11 cellular contexts compared by ENCODE assay signal in the genomic region with DNA sequence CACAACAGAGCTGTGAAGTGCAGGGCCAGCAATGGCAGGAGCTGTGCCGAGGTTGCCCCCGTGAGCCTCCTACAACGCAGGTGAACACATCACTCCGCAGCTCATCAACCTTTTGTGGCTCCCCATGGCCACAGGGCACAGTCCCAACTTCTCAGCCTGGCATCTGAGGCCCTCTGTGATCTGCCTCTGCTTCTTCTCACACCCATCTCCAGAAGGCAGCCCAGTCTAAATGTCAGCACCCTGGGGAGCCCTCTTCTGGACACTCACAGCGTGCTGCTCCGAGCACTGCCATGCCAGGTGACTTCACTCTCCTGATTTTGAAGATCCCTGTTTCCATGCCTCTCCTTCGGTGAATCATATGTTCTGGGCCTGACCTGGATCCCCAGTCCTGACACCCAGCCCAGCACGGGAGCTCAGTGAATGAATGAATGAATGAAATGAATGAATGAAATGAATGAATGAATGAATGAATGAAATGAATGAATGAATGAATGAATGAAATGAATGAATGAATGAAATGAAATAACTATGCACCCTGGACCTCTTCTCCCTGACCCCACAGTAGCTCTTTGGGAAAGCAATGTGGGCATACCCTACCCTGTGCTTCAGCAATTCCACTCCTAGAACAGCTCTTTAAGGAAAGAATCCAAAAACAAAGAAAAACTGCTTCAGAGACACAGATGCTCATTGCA. TPM values are rescaled to one million over a fixed set of nuclear protein-coding genes. Genes with fewer than 3 reads are reported as not detected.
DNase-seq lines count a peak whose midpoint lies in the region; ATAC-seq and TF ChIP-seq lines count a peak whose summit lies in the region.
"Had no signal": no experiment of that assay in that cellular context is flagged by ENCODE, and none has a peak within 500 bp of the region (broad histone marks: within the 10 kb centered on the region; RNA-seq: fewer than 3 reads in every experiment).

No MANE protein-coding gene starts in this region.

- H3K9me3 ChIP-seq in breast epithelium (no peaks in the 10 kb centered on the region), SK-N-MC (ENCODE audit: low read depth, low read length) (no peaks in the 10 kb centered on the region), transverse colon (no peaks in the 10 kb centered on the region)

- 65 to 83% methylated on average over 2 to 8 of the region's 8 CpGs for WGBS in transverse colon (ENCODE audit: low coverage in 1 of 2), 2 donors

- no peak for TF ChIP-seq CTCF in MCF 10A (IDR thresholded peaks at IDR 0.05; ENCODE audit: unreplicated experiment)
- TF ChIP-seq CTCF in breast epithelium (IDR thresholded peaks at IDR 0.05): no peak
- TF ChIP-seq CTCF in transverse colon (IDR thresholded peaks at IDR 0.05): peak in 4 of 5 experiments; percentile 14 to 39 (median 24)

- no peak overlapping the region for H3K9ac ChIP-seq in SK-N-MC (ENCODE audit: insufficient read length)

- no peak for TF ChIP-seq EP300 in transverse colon (IDR thresholded peaks at IDR 0.05; ENCODE audit: low read depth)

- H3K9me3 Mint-ChIP-seq in MCF 10A (ENCODE audit: unreplicated experiment): no peaks in the 10 kb centered on the region
- H3K9me3 Mint-ChIP-seq: CD4-positive, alpha-beta T cell; dendritic cell treated with granulocyte-macrophage colony-stimulating factor and Interleukin-4, amounts not matched to agents 40 ng/mL and 50 ng/mL, for 4 days had no signal

- H3K36me3 ChIP-seq in breast epithelium (no peaks in the 10 kb centered on the region), SK-N-MC (ENCODE audit: insufficient read depth, low read length) (no peaks in the 10 kb centered on the region), transverse colon (no peaks in the 10 kb centered on the region)

- H3K4me1 ChIP-seq in breast epithelium: no peaks in the 10 kb centered on the region
- H3K4me1 ChIP-seq in transverse colon: peaks cover 3 to 19% (median 10%) of the 10 kb centered on the region in 4 donors

- intact Hi-C loops in MCF 10A (cut with micrococcal nuclease): no loop called here
- intact Hi-C loops in breast epithelium (cut with DNase I; ENCODE audit: low total_unique reads): loop anchor here (10.0 kb wide), 1 partner anchor 108 kb away; no protein-coding TSS in a partner anchor
- intact Hi-C loops in cardiac septum (cut with DNase I): no loop called here
- intact Hi-C loops in transverse colon (cut with DNase I; ENCODE audit: low total_unique reads): no loop called here

- H3K27ac ChIP-seq in breast epithelium (no peak overlapping the region), SK-N-MC (peak overlapping the region; percentile 33; the same call in 1 of the 2 replicates), transverse colon (peak overlapping the region; percentile 76 to 86 (median 77))

- no TSS peak for BruUV-seq in MCF 10A (replicated peaks; lab: Mats Ljungman, UMichigan)

- ATAC-seq in HG02623 (IDR thresholded peaks at IDR 0.05; ENCODE audit: unreplicated experiment): no peak

- no peak overlapping the region for H3K27ac Mint-ChIP-seq in MCF 10A (ENCODE audit: low read depth, unreplicated experiment)
- H3K27ac Mint-ChIP-seq: CD4-positive, alpha-beta T cell; dendritic cell treated with granulocyte-macrophage colony-stimulating factor and Interleukin-4, amounts not matched to agents 40 ng/mL and 50 ng/mL, for 4 days had no signal

- POLR2A ChIA-PET in MCF 10A (lab: Yijun Ruan, JAX): interaction anchor here (1.1 kb wide), 2 partner anchors 15 to 18 kb away, joined by 3 to 4 read pairs; a partner anchor contains a TSS

- H3K27me3 Mint-ChIP-seq in MCF 10A (ENCODE audit: insufficient read depth, unreplicated experiment): no peaks in the 10 kb centered on the region
- H3K27me3 Mint-ChIP-seq: CD4-positive, alpha-beta T cell; dendritic cell treated with granulocyte-macrophage colony-stimulating factor and Interleukin-4, amounts not matched to agents 40 ng/mL and 50 ng/mL, for 4 days had no signal

- H3K27me3 ChIP-seq in breast epithelium: no peaks in the 10 kb centered on the region
- H3K27me3 ChIP-seq in transverse colon: no peaks in the 10 kb centered on the region

- DNase-seq in MCF 10A (ENCODE audit: unreplicated experiment) (peak; percentile 31), breast epithelium (ENCODE audit: low spot score in 2 of 2) (no peak), SK-N-MC (ENCODE audit: low read depth, low spot score) (no peak), cardiac septum (ENCODE audit: low spot score) (peak; percentile 62), transverse colon (peak; percentile 56), NCI-H226 (no peak)
- DNase-seq in stimulated activated naive CD4-positive, alpha-beta T cell (lab: John Stamatoyannopoulos, UW): no peak
- DNase-seq: CD4-positive, alpha-beta T cell; KG1 had no signal

- in situ Hi-C loops in transverse colon (cut with MboI; ENCODE audit: low pct_ligation_motif_present in 1 of 4, low pct_unique_long_range_greater_than_20kb in 1 of 4, low sequenced_read_pairs in 3 of 4): loop anchor here (10.0 kb wide), 2 partner anchors 98 to 108 kb away; no protein-coding TSS in a partner anchor

- no peak overlapping the region for H3K4me3 Mint-ChIP-seq in MCF 10A (ENCODE audit: unreplicated experiment)
- H3K4me3 Mint-ChIP-seq: CD4-positive, alpha-beta T cell; dendritic cell treated with granulocyte-macrophage colony-stimulating factor and Interleukin-4, amounts not matched to agents 40 ng/mL and 50 ng/mL, for 4 days had no signal

- peaks cover 5% of the 10 kb centered on the region for H3K4me1 Mint-ChIP-seq in MCF 10A (ENCODE audit: insufficient read depth, unreplicated experiment)

- TF ChIP-seq POLR2A in breast epithelium (IDR thresholded peaks at IDR 0.05): no peak
- no peak for TF ChIP-seq POLR2A in transverse colon (IDR thresholded peaks at IDR 0.05)

- CTCF ChIA-PET in MCF 10A (lab: Yijun Ruan, JAX): interaction anchor here (0.5 to 3.0 kb wide), 8 partner anchors 9 to 140 kb away, joined by 3 to 11 read pairs (median 3); no protein-coding TSS in a partner anchor

- H3K4me3 ChIP-seq in breast epithelium: no peak overlapping the region
- no peak overlapping the region for H3K4me3 ChIP-seq in SK-N-MC
- no peak overlapping the region for H3K4me3 ChIP-seq in transverse colon

- no peaks in the 10 kb centered on the region for H3K36me3 Mint-ChIP-seq in MCF 10A (ENCODE audit: insufficient read depth, unreplicated experiment)

RNA-seq across cellular contexts. Expression of a gene that starts 17.9 kb away (rescaled TPM):
- total RNA-seq in MCF 10A (2022) (54.3 and 56.2 TPM in 2 replicates), breast epithelium (10 to 100 TPM; 63.5 to 98.8 (median 96.0) TPM), cardiac septum (33.3 TPM), transverse colon (10 to 100 TPM in 3 of 4 donors, 1 to 10 TPM in 1; 9.0 to 51.4 (median 44.1) TPM)

RNA-seq across cellular contexts. Expression of a gene that starts 22.9 kb away (rescaled TPM):
- total RNA-seq in MCF 10A (2022): not detected in 2 replicates
- 10 to 100 TPM in 2 of 3 donors, not detected in 1; 11.5 to 14.5 TPM for total RNA-seq in breast epithelium
- not detected for total RNA-seq in cardiac septum
- 1 to 10 TPM in 2 of 4 donors, not detected in 2; 1.9 to 2.7 TPM for total RNA-seq in transverse colon
- total RNA-seq: CD4-positive, alpha-beta T cell had no signal

RNA-seq across cellular contexts. Expression of a gene that starts 52.9 kb away (rescaled TPM):
- total RNA-seq in MCF 10A (2022): not detected in 2 replicates
- 10 to 100 TPM; 16.0 to 28.1 (median 22.6) TPM for total RNA-seq in breast epithelium
- total RNA-seq in cardiac septum: 150 TPM
- 10 to 100 TPM; 34.9 to 69.9 (median 42.5) TPM for total RNA-seq in transverse colon

Comparison
In these comparisons a context has a peak if more than half of its experiments do, and no peak if none do; other contexts are left out.
1. DNase-seq: peak in MCF 10A (single experiment), cardiac septum (single experiment) and transverse colon (single experiment); none in breast epithelium (0 of 2), SK-N-MC (single experiment), NCI-H226 (single experiment) and stimulated activated naive CD4-positive, alpha-beta T cell (0 of 6).
2. RNA of a gene that starts 52.9 kb away (total RNA-seq): 150 TPM in cardiac septum (single experiment), 34.9 to 69.9 TPM in transverse colon and 16.0 to 28.1 TPM in breast epithelium; not detected in MCF 10A; every median in the first group is over 10 times any median in the second.
3. CTCF ChIP-seq: peak in transverse colon (4 of 5); none in MCF 10A (single experiment) and breast epithelium (0 of 3).
4. H3K27ac ChIP-seq: peak in SK-N-MC (single experiment) and transverse colon (4 of 4); none in breast epithelium (0 of 2).